Comparison of ENCODE assay signal across 8 cellular contexts in the genomic region with DNA sequence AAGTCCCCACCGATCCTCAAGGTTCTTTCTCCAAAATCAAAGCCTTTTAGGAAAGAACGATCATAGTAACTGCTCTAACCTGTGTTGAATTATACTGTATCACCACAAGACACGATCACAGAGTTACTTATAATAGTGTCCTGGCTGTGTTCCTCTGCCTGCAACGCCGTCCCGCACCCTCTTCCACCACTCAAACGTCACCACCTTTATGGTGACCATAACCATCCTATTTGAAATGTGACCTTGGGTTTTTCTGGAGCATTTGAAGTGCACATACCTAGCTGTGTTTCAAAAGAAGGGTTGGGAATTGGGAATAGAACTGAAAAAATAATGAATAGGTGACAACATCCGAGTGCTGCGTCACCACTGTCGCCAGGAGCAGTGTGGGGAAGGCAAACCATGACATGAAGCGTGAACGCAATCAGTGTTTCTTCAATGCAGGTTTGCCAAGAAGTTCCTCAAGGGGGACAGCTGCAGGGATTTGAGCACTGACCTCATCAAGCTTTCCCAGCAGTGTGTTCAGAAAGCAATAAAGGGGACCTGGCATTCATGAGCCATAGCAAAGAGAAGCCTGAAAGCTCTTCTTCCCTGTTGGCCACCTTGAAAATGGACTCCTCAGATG. TPM values are rescaled to one million over a fixed set of nuclear protein-coding genes. Genes with fewer than 3 reads are reported as not detected.
DNase-seq lines count a peak whose midpoint lies in the region; ATAC-seq and TF ChIP-seq lines count a peak whose summit lies in the region.

No MANE protein-coding gene starts in this region.

- in situ Hi-C loops in astrocyte of the cerebellum (cut with HindIII; ENCODE audit: low sequenced_read_pairs), result no loop called here

- no peak overlapping the region for H2BK5ac ChIP-seq in mesendoderm (ENCODE audit: low read length)

- H3K9ac ChIP-seq in mesendoderm (ENCODE audit: low read length), result peak overlapping the region; percentile 34

- H3K4me3 ChIP-seq in right atrium auricular region (peak overlapping the region in 1 of 2 donors; percentile 90), astrocyte of the cerebellum (ENCODE audit: low read depth, low read length) (peak overlapping the region; percentile 97), mesendoderm (ENCODE audit: low read length) (no peak overlapping the region), uterus (peak overlapping the region; percentile 52 to 62)

- H3K4me1 ChIP-seq in right atrium auricular region (peaks cover 0 to 24% of the 10 kb centered on the region in 2 donors), mesendoderm (ENCODE audit: control insufficient read depth, low read depth, low read length) (no peaks in the 10 kb centered on the region), uterus (no peaks in the 10 kb centered on the region)

- H3K27me3 ChIP-seq in right atrium auricular region (no peaks in the 10 kb centered on the region), mesendoderm (ENCODE audit: insufficient read depth, low read length, poor library complexity) (no peaks in the 10 kb centered on the region), uterus (no peaks in the 10 kb centered on the region)

- H3K79me1 ChIP-seq in mesendoderm (ENCODE audit: low read length), result peaks cover 10% of the 10 kb centered on the region

- no CpG with 5 or more reads among the region's 12 CpGs for WGBS in mesendoderm (ENCODE audit: extremely low coverage, insufficient coverage, low lambda C conversion rate)

- TF ChIP-seq CTCF in right atrium auricular region (IDR thresholded peaks at IDR 0.05), result no peak
- TF ChIP-seq CTCF in astrocyte of the cerebellum (IDR thresholded peaks at IDR 0.05; ENCODE audit: low read depth, low read length, missing control alignments), result no peak
- TF ChIP-seq CTCF in uterus (IDR thresholded peaks at IDR 0.05), result no peak

- no peak overlapping the region for H2AK5ac ChIP-seq in mesendoderm (ENCODE audit: low read length)

- H3K4ac ChIP-seq in mesendoderm (ENCODE audit: low read depth, low read length), result no peak overlapping the region

- TF ChIP-seq POLR2A in uterus (IDR thresholded peaks at IDR 0.05), result no peak

- no peak overlapping the region for H2BK15ac ChIP-seq in mesendoderm (replicated peaks; ENCODE audit: low read depth)

- H4K8ac ChIP-seq in mesendoderm (ENCODE audit: low read depth, low read length), result no peak overlapping the region

- H3K9me3 ChIP-seq in right atrium auricular region (no peaks in the 10 kb centered on the region), uterus (no peaks in the 10 kb centered on the region)

- peak overlapping the region; percentile 70 for H3K56ac ChIP-seq in mesendoderm (ENCODE audit: low read length)

- no peak overlapping the region for H3K18ac ChIP-seq in mesendoderm (ENCODE audit: low read length)

- DNase-seq in right atrium auricular region (ENCODE audit: low spot score), result no peak
- no peak for DNase-seq in Right ventricle myocardium inferior (ENCODE audit: missing footprints)
- DNase-seq in astrocyte of the cerebellum (ENCODE audit: low read depth), result no peak
- peak; percentile 64 for DNase-seq in mesendoderm
- DNase-seq in uterus, result no peak
- DNase-seq in stimulated activated CD4-positive, alpha-beta T cell treated with anti-CD3 and anti-CD28 coated beads, Interleukin-15, amount 100 ng/mL, for 24 hours, result no peak

- ATAC-seq in Right ventricle myocardium inferior, result no peak
- no peak for ATAC-seq in HG03432 (IDR thresholded peaks at IDR 0.05; ENCODE audit: unreplicated experiment)
- no peak for ATAC-seq in HG02763 (IDR thresholded peaks at IDR 0.05; ENCODE audit: unreplicated experiment)

- H3K27ac ChIP-seq in right atrium auricular region (peak overlapping the region; percentile 91 to 95), mesendoderm (ENCODE audit: low read depth, low read length) (no peak overlapping the region), uterus (peak overlapping the region; percentile 61 to 66)

- H3K79me2 ChIP-seq in mesendoderm (ENCODE audit: control insufficient read depth, insufficient read depth, low read length), result peaks cover 15% of the 10 kb centered on the region

- H3K36me3 ChIP-seq in right atrium auricular region, result peaks cover 57% of the 10 kb centered on the region
- peaks cover 15% of the 10 kb centered on the region for H3K36me3 ChIP-seq in mesendoderm (ENCODE audit: control insufficient read depth, insufficient read depth, low read length)
- H3K36me3 ChIP-seq in uterus, result no peaks in the 10 kb centered on the region

- no peak overlapping the region for H2BK120ac ChIP-seq in mesendoderm (ENCODE audit: low read depth, low read length)

- intact Hi-C loops in Right ventricle myocardium inferior (cut with DNase I) (no loop called here), uterus (cut with DNase I; ENCODE audit: low total_unique reads) (no loop called here)

- peak overlapping the region; percentile 9 for H3K4me2 ChIP-seq in mesendoderm (ENCODE audit: low read length)

- H3K23ac ChIP-seq in mesendoderm (ENCODE audit: low read length), result no peak overlapping the region

- no peak overlapping the region for H4K5ac ChIP-seq in mesendoderm (ENCODE audit: low read length)

RNA-seq across cellular contexts. Expression of gene SELENOS, which starts 0.8 kb away (rescaled TPM):
- total RNA-seq in right atrium auricular region (10 to 100 TPM; 52.4 to 60.6 TPM), Right ventricle myocardium inferior (42.1 TPM), uterus (10 to 100 TPM; 36.9 to 90.0 (median 56.3) TPM)
- polyA plus RNA-seq in mesendoderm (2013, experiment 1 of 2), result 47.1 TPM
- polyA plus RNA-seq in mesendoderm (2013, experiment 2 of 2), result 48.2 TPM

RNA-seq across cellular contexts. Expression of gene SNRPA1, which starts 17.0 kb away (rescaled TPM):
- 10 to 100 TPM; 21.4 to 24.9 TPM for total RNA-seq in right atrium auricular region
- 30.4 TPM for total RNA-seq in Right ventricle myocardium inferior
- 204 TPM for polyA plus RNA-seq in mesendoderm (2013, experiment 1 of 2)
- polyA plus RNA-seq in mesendoderm (2013, experiment 2 of 2), result 202 TPM
- total RNA-seq in uterus, result 10 to 100 TPM in 3 of 4 donors, 1 to 10 TPM in 1; 3.2 to 56.4 (median 25.7) TPM

RNA-seq across cellular contexts. Expression of gene CHSY1, which starts 26.2 kb away (rescaled TPM):
- total RNA-seq in right atrium auricular region (10 to 100 TPM; 23.1 to 26.1 TPM), Right ventricle myocardium inferior (13.3 TPM), uterus (10 to 100 TPM; 25.6 to 62.8 (median 46.0) TPM)
- 33.9 TPM for polyA plus RNA-seq in mesendoderm (2013, experiment 1 of 2)
- 36.1 TPM for polyA plus RNA-seq in mesendoderm (2013, experiment 2 of 2)
